Comparison of ENCODE assay signal across 34 cellular contexts in the genomic region with DNA sequence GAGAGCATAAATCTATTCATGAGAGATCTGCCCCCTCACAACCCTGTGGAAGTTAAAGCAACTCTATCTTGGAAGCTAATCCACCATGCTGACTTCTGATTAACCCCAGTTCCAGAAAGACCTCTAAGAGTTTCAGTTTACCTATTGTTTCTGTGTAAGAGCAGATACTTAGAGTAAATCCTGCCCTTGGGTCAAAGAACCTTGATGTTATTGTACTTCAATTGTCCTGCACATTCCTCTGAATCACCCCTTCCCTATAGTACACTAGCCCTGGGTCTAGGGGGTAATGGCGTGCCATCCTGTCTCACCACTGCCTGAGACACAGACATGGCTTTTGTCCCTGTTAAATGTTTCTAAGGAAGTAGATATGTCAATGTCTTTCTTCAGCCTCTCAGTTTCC.
"Had no signal": no experiment of that assay in that cellular context is flagged by ENCODE, and none has a peak within 500 bp of the region (broad histone marks: within the 10 kb centered on the region; RNA-seq: fewer than 3 reads in every experiment).

No MANE protein-coding gene starts in this region.

- H3K4me3 ChIP-seq: MG63, SJSA1 had no signal

- H3K9ac ChIP-seq: SK-N-SH had no signal

- DNase-seq: activated CD4-positive, alpha-beta memory T cell treated with anti-CD3 and anti-CD28 coated beads, Interleukin-2, amount 10 ng/mL, durations not matched to agents 7 days and 5 days; activated CD4-positive, alpha-beta T cell treated with anti-CD3 and anti-CD28 coated beads for 1 hour; activated CD4-positive, alpha-beta T cell treated with anti-CD3 and anti-CD28 coated beads for 48 hours; activated CD4-positive, CD25-positive, alpha-beta regulatory T cell; activated CD8-positive, alpha-beta memory T cell treated with anti-CD3 and anti-CD28 coated beads for 24 hours; activated CD8-positive, alpha-beta memory T cell treated with anti-CD3 and anti-CD28 coated beads, Interleukin-2, amount 10 ng/mL, durations not matched to agents 7 days and 5 days; activated CD8-positive, alpha-beta memory T cell treated with anti-CD3 and anti-CD28 coated beads, Interleukin-2, amount 50 U/mL, for 48 hours; activated effector memory CD4-positive, alpha-beta T cell treated with anti-CD3 and anti-CD28 coated beads, Interleukin-2, amount 50 U/mL, for 16 hours; activated naive CD4-positive, alpha-beta T cell; activated naive CD4-positive, alpha-beta T cell treated with anti-CD3 and anti-CD28 coated beads, Interleukin-2, amount 50 U/mL, for 16 hours; activated naive CD8-positive, alpha-beta T cell treated with anti-CD3 and anti-CD28 coated beads for 36 hours; activated T-cell treated with anti-CD3 and anti-CD28 coated beads, Interleukin-2, amount 50 U/mL, for 1 hour; activated T-cell treated with anti-CD3 and anti-CD28 coated beads, Interleukin-2, amount 50 U/mL, for 72 hours; amniotic stem cell; aorta; Kasumi-1; KG1; MG63; MV-4-11; NCI-H1092; NCI-H1436 treated with DMSO at 0.1 percent for 48 hours; NCI-H2029; NCI-H2171 treated with DMSO at 0.1 percent for 48 hours; NCI-H2227 treated with DMSO at 0.1 percent for 48 hours; NCI-H510A treated with DMSO at 0.1 percent for 48 hours; NCI-H526 treated with DMSO at 0.1 percent for 48 hours; NCI-H82; SHP77; SK-N-SH; T-helper 9 cell had no signal

- H3K9me3 ChIP-seq: MG63, SJSA1, SK-N-SH had no signal

- H3K27ac ChIP-seq: SJSA1, VCaP had no signal

- H3K27me3 ChIP-seq: MG63, SJSA1 had no signal

- H3K4me2 ChIP-seq: SK-N-SH had no signal

- ATAC-seq: activated CD8-positive, alpha-beta memory T cell treated with anti-CD3 and anti-CD28 coated beads, Interleukin-2, amount 10 ng/mL, durations not matched to agents 7 days and 5 days; activated T-cell treated with anti-CD3 and anti-CD28 coated beads, Interleukin-2, amount 50 U/mL, for 72 hours; activated T-helper 17 cell treated with anti-CD3 and anti-CD28 coated beads, Interleukin-2, amount 50 U/mL, for 72 hours; Panc1 had no signal

- H3K36me3 ChIP-seq: MG63, SJSA1 had no signal

- H3K4me1 ChIP-seq: SJSA1 had no signal
